In genomic region chr7:16671811-16672210, GRCh38 we compare ENCODE assay signal across 35 cellular contexts.
"Had no signal": no experiment of that assay in that cellular context is flagged by ENCODE, and none has a peak within 500 bp of the region (broad histone marks: within the 10 kb centered on the region; RNA-seq: fewer than 3 reads in every experiment).

No MANE protein-coding gene starts in this region.

- H3K4me3 Mint-ChIP-seq: activated CD4-positive, alpha-beta memory T cell treated with anti-CD3 and anti-CD28 coated beads for 36 hours; activated CD4-positive, alpha-beta T cell treated with anti-CD3 and anti-CD28 coated beads for 36 hours; activated CD4-positive, alpha-beta T cell treated with anti-CD3 and anti-CD28 coated beads, Interleukin-2, amount 10 ng/mL, durations not matched to agents 24 days and 14 days; activated CD8-positive, alpha-beta memory T cell treated with anti-CD3 and anti-CD28 coated beads, Interleukin-2, amount 10 ng/mL, durations not matched to agents 7 days and 5 days; activated CD8-positive, alpha-beta T cell treated with anti-CD3 and anti-CD28 coated beads, Interleukin-2, amount 10 ng/mL, durations not matched to agents 7 days and 5 days; activated naive CD4-positive, alpha-beta T cell treated with anti-CD3 and anti-CD28 coated beads for 36 hours; activated naive CD4-positive, alpha-beta T cell treated with anti-CD3 and anti-CD28 coated beads, Interleukin-2, amount 50 U/mL, for 24 hours; activated naive CD8-positive, alpha-beta T cell treated with anti-CD3 and anti-CD28 coated beads, Interleukin-2, amount 10 ng/mL, durations not matched to agents 7 days and 5 days; activated T-helper 1 cell treated with anti-CD3 and anti-CD28 coated beads, Interleukin-12 subunit alpha, Interleukin-12 subunit beta, Interleukin-2, Interleukin-4 antibody, amounts not matched to agents 30 ng/mL and 10 ng/mL and 1 ng/mL, durations not matched to agents 14 hours and 24 hours and 36 hours; T-helper 17 cell; T-helper 2 cell treated with Interferon-gamma antibody and Interleukin-4, amounts not matched to agents 5 μg/mL and 100 μg/mL, for 36 hours had no signal

- H3K27me3 ChIP-seq: body of pancreas, breast epithelium, cardiac muscle cell, colonic mucosa, esophagus squamous epithelium, gastrocnemius medialis, heart left ventricle had no signal

- H3K27ac ChIP-seq: body of pancreas, breast epithelium, cardiac muscle cell, colonic mucosa, epithelial cell of prostate, esophagus squamous epithelium had no signal

- H3K9me3 ChIP-seq: body of pancreas, breast epithelium, colonic mucosa, esophagus squamous epithelium, gastrocnemius medialis had no signal

- H3K27ac Mint-ChIP-seq: activated CD4-positive, alpha-beta memory T cell treated with anti-CD3 and anti-CD28 coated beads for 36 hours; activated CD4-positive, alpha-beta T cell treated with anti-CD3 and anti-CD28 coated beads, Interleukin-2, amount 10 ng/mL, durations not matched to agents 24 days and 14 days; activated CD8-positive, alpha-beta memory T cell treated with anti-CD3 and anti-CD28 coated beads, Interleukin-2, amount 10 ng/mL, durations not matched to agents 7 days and 5 days; activated CD8-positive, alpha-beta T cell treated with anti-CD3 and anti-CD28 coated beads, Interleukin-2, amount 10 ng/mL, durations not matched to agents 7 days and 5 days; activated naive CD4-positive, alpha-beta T cell treated with anti-CD3 and anti-CD28 coated beads for 36 hours; activated naive CD4-positive, alpha-beta T cell treated with anti-CD3 and anti-CD28 coated beads, Interleukin-2, amount 50 U/mL, for 24 hours; activated naive CD8-positive, alpha-beta T cell treated with anti-CD3 and anti-CD28 coated beads, Interleukin-2, amount 10 ng/mL, durations not matched to agents 7 days and 5 days; activated T-helper 1 cell treated with anti-CD3 and anti-CD28 coated beads, Interleukin-12 subunit alpha, Interleukin-12 subunit beta, Interleukin-2, Interleukin-4 antibody, amounts not matched to agents 30 ng/mL and 10 ng/mL and 1 ng/mL, durations not matched to agents 14 hours and 24 hours and 36 hours; activated T-helper 2 cell treated with anti-CD3 and anti-CD28 coated beads, Interferon-gamma antibody, Interleukin-2, Interleukin-4, amounts not matched to agents 10 μg/mL and 5 μg/mL and 100 μg/mL, durations not matched to agents 14 hours and 24 hours and 36 hours; T-helper 17 cell; T-helper 2 cell treated with Interferon-gamma antibody and Interleukin-4, amounts not matched to agents 5 μg/mL and 100 μg/mL, for 36 hours had no signal

- H3K4me3 ChIP-seq: body of pancreas, breast epithelium, cardiac muscle cell, colonic mucosa, esophagus squamous epithelium, gastrocnemius medialis, heart left ventricle had no signal

- ATAC-seq: activated CD4-positive, alpha-beta T cell treated with anti-CD3 and anti-CD28 coated beads for 36 hours; activated CD8-positive, alpha-beta memory T cell treated with anti-CD3 and anti-CD28 coated beads, Interleukin-2, amount 10 ng/mL, durations not matched to agents 7 days and 5 days; activated CD8-positive, alpha-beta T cell treated with anti-CD3 and anti-CD28 coated beads, Interleukin-2, amount 10 ng/mL, durations not matched to agents 7 days and 5 days; body of pancreas; gastrocnemius medialis; heart left ventricle; T-helper 17 cell had no signal

- DNase-seq: activated CD4-positive, alpha-beta memory T cell treated with anti-CD3 and anti-CD28 coated beads for 36 hours; activated CD4-positive, alpha-beta T cell treated with anti-CD3 and anti-CD28 coated beads for 36 hours; activated CD4-positive, alpha-beta T cell treated with anti-CD3 and anti-CD28 coated beads, Interleukin-2, amount 10 ng/mL, durations not matched to agents 24 days and 14 days; activated CD4-positive, CD25-positive, alpha-beta regulatory T cell; activated CD4-positive, CD25-positive, alpha-beta regulatory T cell treated with anti-CD3 and anti-CD28 coated beads, Interleukin-2, amount 50 U/mL, for 72 hours; activated CD8-positive, alpha-beta memory T cell treated with anti-CD3 and anti-CD28 coated beads, Interleukin-2, amount 10 ng/mL, durations not matched to agents 7 days and 5 days; activated CD8-positive, alpha-beta memory T cell treated with anti-CD3 and anti-CD28 coated beads, Interleukin-2, amount 50 U/mL, for 4 hours; activated CD8-positive, alpha-beta T cell treated with anti-CD3 and anti-CD28 coated beads, Interleukin-2, amount 10 ng/mL, durations not matched to agents 7 days and 5 days; activated effector memory CD4-positive, alpha-beta T cell treated with anti-CD3 and anti-CD28 coated beads, Interleukin-2, amount 50 U/mL, for 16 hours; activated naive CD4-positive, alpha-beta T cell treated with anti-CD3 and anti-CD28 coated beads for 36 hours; activated naive CD8-positive, alpha-beta T cell treated with anti-CD3 and anti-CD28 coated beads, Interleukin-2, amount 10 ng/mL, durations not matched to agents 7 days and 5 days; activated T-cell treated with anti-CD3 and anti-CD28 coated beads, Interleukin-2, amount 50 U/mL, for 1 hour; activated T-cell treated with anti-CD3 and anti-CD28 coated beads, Interleukin-2, amount 50 U/mL, for 48 hours; amygdala; aorta; body of pancreas; central memory CD4-positive, alpha-beta T cell; cerebellar nuclear complex; colonic mucosa; effector CD8-positive, alpha-beta T cell; esophagus squamous epithelium; foreskin fibroblast; gastrocnemius medialis; glutamatergic neuron; heart left ventricle; T-helper 1 cell; T-helper 17 cell; T1000 had no signal

- H3K4me1 ChIP-seq: breast epithelium, colonic mucosa had no signal

- H3K36me3 ChIP-seq: breast epithelium, colonic mucosa had no signal

- H3K27me3 Mint-ChIP-seq: activated CD4-positive, alpha-beta memory T cell treated with anti-CD3 and anti-CD28 coated beads for 36 hours; activated CD4-positive, alpha-beta T cell treated with anti-CD3 and anti-CD28 coated beads for 36 hours; activated CD4-positive, alpha-beta T cell treated with anti-CD3 and anti-CD28 coated beads, Interleukin-2, amount 10 ng/mL, durations not matched to agents 24 days and 14 days; activated CD8-positive, alpha-beta memory T cell treated with anti-CD3 and anti-CD28 coated beads, Interleukin-2, amount 10 ng/mL, durations not matched to agents 7 days and 5 days; activated naive CD4-positive, alpha-beta T cell treated with anti-CD3 and anti-CD28 coated beads, Interleukin-2, amount 50 U/mL, for 24 hours; activated naive CD8-positive, alpha-beta T cell treated with anti-CD3 and anti-CD28 coated beads, Interleukin-2, amount 10 ng/mL, durations not matched to agents 7 days and 5 days; T-helper 17 cell had no signal

- H3K9me3 Mint-ChIP-seq: activated CD4-positive, alpha-beta memory T cell treated with anti-CD3 and anti-CD28 coated beads for 36 hours; activated naive CD4-positive, alpha-beta T cell treated with anti-CD3 and anti-CD28 coated beads for 36 hours; activated naive CD8-positive, alpha-beta T cell treated with anti-CD3 and anti-CD28 coated beads, Interleukin-2, amount 10 ng/mL, durations not matched to agents 7 days and 5 days; activated T-helper 1 cell treated with anti-CD3 and anti-CD28 coated beads, Interleukin-12 subunit alpha, Interleukin-12 subunit beta, Interleukin-2, Interleukin-4 antibody, amounts not matched to agents 30 ng/mL and 10 ng/mL and 1 ng/mL, durations not matched to agents 14 hours and 24 hours and 36 hours; T-helper 2 cell treated with Interferon-gamma antibody and Interleukin-4, amounts not matched to agents 5 μg/mL and 100 μg/mL, for 36 hours had no signal
